10 cellular contexts compared by ENCODE assay signal in the genomic region with DNA sequence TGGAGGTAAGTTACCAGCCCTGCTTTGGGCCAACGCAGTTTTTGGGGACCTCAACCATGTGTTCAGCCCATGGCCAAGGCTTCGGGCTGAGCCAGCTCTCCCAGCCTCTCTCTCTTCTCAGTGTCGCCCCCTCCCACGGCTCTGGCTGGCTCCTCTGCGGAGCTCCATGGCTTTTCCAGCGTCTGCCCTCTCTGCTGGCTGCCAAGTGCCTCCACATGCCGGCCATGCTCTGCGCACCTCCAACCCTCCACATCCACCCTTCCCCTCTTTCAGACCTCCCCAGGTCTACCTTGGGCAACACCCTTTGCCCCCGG. TPM values are rescaled to one million over a fixed set of nuclear protein-coding genes. Genes with fewer than 3 reads are reported as not detected.
DNase-seq lines count a peak whose midpoint lies in the region; ATAC-seq, FAIRE-seq and TF ChIP-seq lines count a peak whose summit lies in the region.
"Had no signal": no experiment of that assay in that cellular context is flagged by ENCODE, and none has a peak within 500 bp of the region (broad histone marks: within the 10 kb centered on the region; RNA-seq: fewer than 3 reads in every experiment).

No MANE protein-coding gene starts in this region.

- H3K9me1 ChIP-seq in K562 (ENCODE audit: control insufficient read depth, insufficient read depth, low read length): no peaks in the 10 kb centered on the region

- ATAC-seq in K562: peak; percentile 6
- no peak for ATAC-seq in GM18909 (IDR thresholded peaks at IDR 0.05; ENCODE audit: poor library complexity, unreplicated experiment)
- ATAC-seq in HG02642 (IDR thresholded peaks at IDR 0.05; ENCODE audit: poor library complexity, unreplicated experiment): no peak
- ATAC-seq in GM19452 (IDR thresholded peaks at IDR 0.05; ENCODE audit: unreplicated experiment): no peak

- no peaks in the 10 kb centered on the region for H3K9me3 Mint-ChIP-seq in CD8-positive, alpha-beta memory T cell
- no peaks in the 10 kb centered on the region for H3K9me3 Mint-ChIP-seq in nephron

- H3K4me1 Mint-ChIP-seq in CD8-positive, alpha-beta memory T cell: peaks cover 70 to 88% (median 78%) of the 10 kb centered on the region in 3 donors
- peaks cover 41% of the 10 kb centered on the region for H3K4me1 Mint-ChIP-seq in nephron

- in situ Hi-C loops in K562 (cut with MboI): no loop called here

- peak overlapping the region; percentile 68 for H3K4me2 ChIP-seq in K562 (ENCODE audit: insufficient read depth, low read length)

- H3K27ac Mint-ChIP-seq in CD8-positive, alpha-beta memory T cell: peak overlapping the region; percentile 95 to 100 (median 99)
- peak overlapping the region; percentile 71 to 90 (median 75) for H3K27ac Mint-ChIP-seq in nephron

- no peak for TF ChIP-seq RAD21 in K562 (CRISPR knock-in tag; conservative IDR thresholded peaks at IDR 0.05 in 1 of 2, IDR thresholded peaks at IDR 0.05 in 1 of 2)

- POLR2A ChIA-PET in CD8-positive, alpha-beta memory T cell (lab: Charles Lee): interaction anchor here (0.6 to 7.6 kb wide), 12 partner anchors 10 to 960 kb away, joined by 3 to 77 read pairs (median 7); partner anchors contain the start of gene COTL1
- POLR2A ChIA-PET in K562 (lab: Yijun Ruan, JAX): interaction anchor here (0.8 to 1.6 kb wide), 8 partner anchors 8 to 81 kb away, joined by 3 to 6 read pairs (median 4); no protein-coding TSS in a partner anchor

- H3K4me3 ChIP-seq in CD8-positive, alpha-beta memory T cell (ENCODE audit: low read length): peak overlapping the region; percentile 53
- 0 out of 2 replicates have a peak overlapping the region, but pooled peaks have one; percentile 10 for H3K4me3 ChIP-seq in HL-60 (replicated peaks; ENCODE audit: insufficient read depth, low read length)
- H3K4me3 ChIP-seq in K562: no peak overlapping the region

- H3K27me3 Mint-ChIP-seq in CD8-positive, alpha-beta memory T cell: peaks cover 0 to 3% of the 10 kb centered on the region in 2 donors
- peaks cover under 1% of the 10 kb centered on the region for H3K27me3 Mint-ChIP-seq in nephron (ENCODE audit: low read depth)

- TF ChIP-seq EP300 in K562 (IDR thresholded peaks at IDR 0.05; ENCODE audit: low read length): no peak

- H3K4me1 ChIP-seq in CD8-positive, alpha-beta memory T cell (ENCODE audit: insufficient read depth, low read length): peaks cover 58% of the 10 kb centered on the region
- H3K4me1 ChIP-seq in K562 (replicated peaks in 1 of 2; ENCODE audit: control insufficient read depth in 2 of 2, insufficient read depth in 2 of 2, low read length in 2 of 2): peaks cover 42 to 43% of the 10 kb centered on the region in 2 experiments

- 48% methylated on average over 9 of the region's 9 CpGs for WGBS in K562 (ENCODE audit: insufficient coverage, low coverage, missing lambda C conversion rate)

- H3K79me2 ChIP-seq in K562 (ENCODE audit: control insufficient read depth, insufficient read depth, low read length): peaks cover 58% of the 10 kb centered on the region

- FAIRE-seq in K562 (lab: Jason Lieb, UNC): no peak

- peak overlapping the region; percentile 72 to 96 (median 88) for H3K4me3 Mint-ChIP-seq in CD8-positive, alpha-beta memory T cell
- peak overlapping the region in 1 of 3 experiments; percentile 14 for H3K4me3 Mint-ChIP-seq in nephron

- no peaks in the 10 kb centered on the region for H3K27me3 ChIP-seq in CD8-positive, alpha-beta memory T cell (ENCODE audit: insufficient read depth, low read length, poor library complexity, severe bottlenecking)
- H3K27me3 ChIP-seq in HL-60 (ENCODE audit: insufficient read depth, poor library complexity, severe bottlenecking) (no peaks in the 10 kb centered on the region), K562 (ENCODE audit: control insufficient read depth in 2 of 2, insufficient read depth in 2 of 2, low read length in 2 of 2) (no peaks in the 10 kb centered on the region)

- TF ChIP-seq CTCF in HL-60 (IDR thresholded peaks at IDR 0.05; ENCODE audit: insufficient read depth, low read length) (no peak), K562 (IDR thresholded peaks at IDR 0.05 in 2 of 3, conservative IDR thresholded peaks at IDR 0.05 in 1 of 3; ENCODE audit: insufficient read depth in 2 of 3, low read depth in 1 of 3, low read length in 3 of 3) (no peak), nephron (IDR thresholded peaks at IDR 0.05; ENCODE audit: unreplicated experiment in 3 of 3) (no peak)

- peak overlapping the region; percentile 80; the same call in 1 of the 2 replicates for H2AFZ ChIP-seq in K562 (ENCODE audit: low read depth, low read length)

- no peak for TF ChIP-seq POLR2A in K562 (conservative IDR thresholded peaks at IDR 0.05)

- CTCF ChIA-PET in CD8-positive, alpha-beta memory T cell (lab: Charles Lee): interaction anchor here (0.5 to 6.6 kb wide), 12 partner anchors 12 to 88 kb away, joined by 3 to 42 read pairs (median 4); partner anchors contain the start of gene COTL1
- CTCF ChIA-PET in K562 (lab: Yijun Ruan, JAX; ENCODE audit: low intra/inter-chr PET ratio): interaction anchor here (0.5 kb wide), 1 partner anchor 145 kb away, joined by 3 read pairs; no protein-coding TSS in a partner anchor

- peak overlapping the region in 1 of 2 experiments; percentile 83; a peak in 2 of 4 replicates for H3K9ac ChIP-seq in K562 (ENCODE audit: insufficient read depth in 1 of 2, low read depth in 2 of 2, low read length in 2 of 2)

- H3K36me3 Mint-ChIP-seq in CD8-positive, alpha-beta memory T cell: peaks cover 5 to 55% (median 6%) of the 10 kb centered on the region in 3 donors
- peaks cover 28% of the 10 kb centered on the region for H3K36me3 Mint-ChIP-seq in nephron (ENCODE audit: low read depth)

- peak overlapping the region; percentile 90 for H3K27ac ChIP-seq in CD8-positive, alpha-beta memory T cell (ENCODE audit: low read depth, low read length)
- H3K27ac ChIP-seq in HL-60 (replicated peaks) (peak overlapping the region; percentile 85), K562 (ENCODE audit: extremely low read depth, low read depth, low read length) (peak overlapping the region; percentile 74; the same call in 1 of the 3 replicates)

- BruUV-seq in K562 (replicated peaks; lab: Mats Ljungman, UMichigan): no TSS peak

- no peaks in the 10 kb centered on the region for H3K9me3 ChIP-seq in CD8-positive, alpha-beta memory T cell (ENCODE audit: low read length)
- H3K9me3 ChIP-seq in K562 (replicated peaks; ENCODE audit: control insufficient read depth, insufficient read depth, low read depth, low read length): no peaks in the 10 kb centered on the region

- intact Hi-C loops in K562 (cut with micrococcal nuclease): loop anchor here (1.0 to 2.0 kb wide), 2 partner anchors 14 to 24 kb away; partner anchors contain the start of gene COTL1

- peaks cover 4% of the 10 kb centered on the region for H3K36me3 ChIP-seq in CD8-positive, alpha-beta memory T cell (ENCODE audit: insufficient read depth, low read length)
- peaks cover 16% of the 10 kb centered on the region; the same call in 1 of the 3 replicates for H3K36me3 ChIP-seq in K562 (ENCODE audit: control insufficient read depth, insufficient read depth, low read length)

- H4K20me1 ChIP-seq in K562 (replicated peaks; ENCODE audit: control insufficient read depth, insufficient read depth, low read length): peaks cover 3% of the 10 kb centered on the region; the same call in 1 of the 2 replicates

- DNase-seq in CD8-positive, alpha-beta memory T cell: no peak
- no peak for DNase-seq in HL-60 (ENCODE audit: low read depth in 1 of 2, low spot score in 1 of 2)
- no peak for DNase-seq in K562 (ENCODE audit: extremely low read depth in 1 of 4, low spot score in 3 of 4)
- no peak for DNase-seq in NCI-H748 (lab: John Stamatoyannopoulos, UW; ENCODE audit: unreplicated experiment)
- DNase-seq: heart right ventricle, NCI-H2107 had no signal

RNA-seq across cellular contexts. Expression of gene COTL1, which starts 23.2 kb away (rescaled TPM):
- 100 to 1,000 TPM; 373 to 388 TPM for total RNA-seq in CD8-positive, alpha-beta memory T cell
- polyA plus RNA-seq in CD8-positive, alpha-beta memory T cell: 653 TPM
- total RNA-seq in K562 (2011; cell fraction: chromatin; rRNA removed; ENCODE audit: low replicate concordance): 27.5 and 42.5 TPM in 2 replicates
- 32.2 and 34.5 TPM in 2 replicates for total RNA-seq in K562 (2011; cell fraction: nucleolus; rRNA removed)
- 35.0 and 39.8 TPM in 2 replicates for total RNA-seq in K562 (2011; cell fraction: nucleoplasm; rRNA removed)
- 117 and 145 TPM in 2 replicates for total RNA-seq in K562 (2014; rRNA removed)
- total RNA-seq in K562 (2014; rRNA removed; fragmentation: Illumina TruSeq; extraction: Trizol): 49.5 and 60.5 TPM in 2 replicates
- 71.8 and 72.5 TPM in 2 replicates for total RNA-seq in K562 (2015; rRNA removed; fragmentation: Illumina TruSeq; extraction: Trizol)
- 185 and 186 TPM in 2 replicates for total RNA-seq in K562 (2021)
- 33.9 and 39.4 TPM in 2 replicates for polyA plus RNA-seq in K562 (2011; rRNA removed)
- 54.4 and 79.1 TPM in 2 replicates for polyA plus RNA-seq in K562 (2011; cell fraction: cytosol; rRNA removed)
- 33.5 and 46.0 TPM in 2 replicates for polyA plus RNA-seq in K562 (2011; cell fraction: nucleus; rRNA removed)
- polyA plus RNA-seq in K562 (2012): 111 and 131 TPM in 2 replicates
- 161 TPM in 2 replicates for polyA plus RNA-seq in K562 (2014; fragmentation: Illumina TruSeq; extraction: Trizol)
- 10 to 100 TPM; 27.7 to 33.4 TPM for polyA plus RNA-seq in K562 (2014; fragmentation: Nextera tagmentation; extraction: Ambion mirVana)
- 91.2 and 100 TPM in 2 replicates for polyA plus RNA-seq in K562 (2014; rRNA removed)
- 21.2 and 25.2 TPM in 2 replicates for polyA minus RNA-seq in K562 (2011; rRNA and poly(A)+ RNA removed)
- 32.1 and 32.6 TPM in 2 replicates for polyA minus RNA-seq in K562 (2011; cell fraction: cytosol; rRNA and poly(A)+ RNA removed)
- 15.1 and 19.7 TPM in 2 replicates for polyA minus RNA-seq in K562 (2011; cell fraction: nucleus; rRNA and poly(A)+ RNA removed)

RNA-seq across cellular contexts. Expression of gene KLHL36, which starts 53.6 kb away (rescaled TPM):
- total RNA-seq in CD8-positive, alpha-beta memory T cell: 10 to 100 TPM; 39.7 to 41.2 TPM
- polyA plus RNA-seq in CD8-positive, alpha-beta memory T cell: 34.0 TPM
- 52.2 and 130 TPM in 2 replicates for total RNA-seq in K562 (2011; cell fraction: chromatin; rRNA removed; ENCODE audit: low replicate concordance)
- 84.1 and 104 TPM in 2 replicates for total RNA-seq in K562 (2011; cell fraction: nucleolus; rRNA removed)
- total RNA-seq in K562 (2011; cell fraction: nucleoplasm; rRNA removed): 79.9 and 86.4 TPM in 2 replicates
- total RNA-seq in K562 (2014; rRNA removed) (30.6 and 40.4 TPM in 2 replicates), K562 (2014; rRNA removed; fragmentation: Illumina TruSeq; extraction: Trizol) (15.5 and 16.6 TPM in 2 replicates), K562 (2015; rRNA removed; fragmentation: Illumina TruSeq; extraction: Trizol) (18.5 and 21.1 TPM in 2 replicates), K562 (2021) (48.6 and 51.2 TPM in 2 replicates)
- polyA plus RNA-seq in K562 (2011; rRNA removed) (25.6 and 34.8 TPM in 2 replicates), K562 (2014; fragmentation: Illumina TruSeq; extraction: Trizol) (16.5 and 20.7 TPM in 2 replicates), K562 (2014; fragmentation: Nextera tagmentation; extraction: Ambion mirVana) (1 to 10 TPM; 2.1 to 2.5 TPM), K562 (2014; rRNA removed) (25.4 and 30.1 TPM in 2 replicates)
- 33.1 and 49.1 TPM in 2 replicates for polyA plus RNA-seq in K562 (2011; cell fraction: cytosol; rRNA removed)
- 59.7 and 85.8 TPM in 2 replicates for polyA plus RNA-seq in K562 (2011; cell fraction: nucleus; rRNA removed)
- polyA plus RNA-seq in K562 (2012): 22.4 and 33.6 TPM in 2 replicates
- polyA minus RNA-seq in K562 (2011; rRNA and poly(A)+ RNA removed): 31.9 and 39.3 TPM in 2 replicates
- polyA minus RNA-seq in K562 (2011; cell fraction: cytosol; rRNA and poly(A)+ RNA removed): 43.7 and 62.8 TPM in 2 replicates
- polyA minus RNA-seq in K562 (2011; cell fraction: nucleus; rRNA and poly(A)+ RNA removed): 33.7 and 40.1 TPM in 2 replicates
